In the genomic region with DNA sequence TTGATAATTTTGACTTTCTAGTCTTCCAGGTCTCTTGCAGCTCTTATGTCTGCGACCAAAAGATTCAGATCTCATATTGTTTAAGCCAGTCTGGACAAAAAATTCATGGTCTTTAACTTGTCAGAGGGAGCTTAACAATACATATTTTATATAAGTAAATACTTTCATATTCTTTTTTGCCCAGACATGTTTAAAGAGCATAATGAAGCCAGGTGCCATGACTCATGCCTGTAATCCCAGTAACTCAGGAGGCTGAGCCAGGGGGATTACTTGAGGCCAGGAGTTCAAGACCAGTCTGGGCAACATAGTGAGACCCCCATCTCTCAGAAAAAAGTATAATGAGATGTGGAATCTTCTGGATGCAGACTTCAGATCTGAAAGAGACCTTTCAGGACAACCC, we compare ENCODE assay signal across 25 cellular contexts.
"Had no signal": no experiment of that assay in that cellular context is flagged by ENCODE, and none has a peak within 500 bp of the region (broad histone marks: within the 10 kb centered on the region; RNA-seq: fewer than 3 reads in every experiment).

No MANE protein-coding gene starts in this region.

- DNase-seq: activated CD4-positive, alpha-beta T cell treated with anti-CD3 and anti-CD28 coated beads for 4 hours; activated CD4-positive, alpha-beta T cell treated with anti-CD3 and anti-CD28 coated beads, Interleukin-2, amount 50 U/mL, for 4 hours; activated naive CD4-positive, alpha-beta T cell; activated T-cell treated with anti-CD3 and anti-CD28 coated beads for 4 hours; activated T-cell treated with anti-CD3 and anti-CD28 coated beads, Interleukin-2, amount 50 U/mL, for 72 hours; aorta; body of pancreas; dorsolateral prefrontal cortex; effector memory CD4-positive, alpha-beta T cell; gastrocnemius medialis; glutamatergic neuron; islet precursor cell; left cardiac atrium; midbrain; naive thymus-derived CD4-positive, alpha-beta T cell; ovary; psoas muscle; spleen; stimulated activated naive CD4-positive, alpha-beta T cell treated with Interleukin-2 at 50 U/mL for 16 hours; testis; trophoblast cell had no signal

- H3K4me3 ChIP-seq: body of pancreas, coronary artery, dorsolateral prefrontal cortex, gastrocnemius medialis, ovary, psoas muscle, right atrium auricular region, spleen, testis had no signal

- H3K27me3 ChIP-seq: body of pancreas, dorsolateral prefrontal cortex, gastrocnemius medialis, ovary, right atrium auricular region, spleen, testis had no signal

- H3K4me1 ChIP-seq: body of pancreas, psoas muscle, right atrium auricular region, spleen had no signal

- H3K36me3 ChIP-seq: ovary had no signal

- H3K9me3 ChIP-seq: body of pancreas, gastrocnemius medialis, ovary, psoas muscle, right atrium auricular region, spleen, testis had no signal

- ATAC-seq: activated naive CD4-positive, alpha-beta T cell treated with anti-CD3 and anti-CD28 coated beads, Interleukin-2, amount 50 U/mL, for 72 hours; activated T-cell treated with anti-CD3 and anti-CD28 coated beads, Interleukin-2, amount 50 U/mL, for 72 hours; body of pancreas; gastrocnemius medialis; left cardiac atrium; naive thymus-derived CD4-positive, alpha-beta T cell; psoas muscle had no signal

- H3K27ac ChIP-seq: body of pancreas, coronary artery, dorsolateral prefrontal cortex, gastrocnemius medialis, ovary, psoas muscle, right atrium auricular region, spleen, testis, VCaP had no signal
